In the genomic region with DNA sequence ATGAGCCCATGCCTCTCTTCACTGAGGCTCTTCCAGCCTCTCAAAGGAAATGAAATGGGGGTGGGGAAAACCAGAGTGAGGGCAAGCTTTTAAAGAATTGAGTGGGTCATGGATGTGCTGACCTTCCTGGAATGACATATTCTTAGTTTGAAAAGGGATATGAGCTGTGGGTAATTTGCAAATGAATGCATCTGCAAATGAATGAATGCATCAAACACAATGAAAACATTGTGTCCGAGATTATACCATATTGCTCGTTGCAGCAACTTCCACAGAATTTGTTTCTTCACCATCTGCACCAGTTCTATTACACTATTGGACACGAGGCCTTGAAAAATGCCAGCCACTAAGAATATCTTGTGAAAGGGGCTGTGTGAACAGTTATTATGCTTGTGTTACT, we compare ENCODE assay signal across 23 cellular contexts.
"Had no signal": no experiment of that assay in that cellular context is flagged by ENCODE, and none has a peak within 500 bp of the region (broad histone marks: within the 10 kb centered on the region; RNA-seq: fewer than 3 reads in every experiment).

No MANE protein-coding gene starts in this region.

- H3K4me3 Mint-ChIP-seq: activated CD8-positive, alpha-beta memory T cell treated with anti-CD3 and anti-CD28 coated beads, Interleukin-2, amount 10 ng/mL, durations not matched to agents 7 days and 5 days; activated naive CD4-positive, alpha-beta T cell treated with anti-CD3 and anti-CD28 coated beads, Interleukin-2, amount 10 ng/mL, durations not matched to agents 7 days and 5 days; activated naive CD8-positive, alpha-beta T cell treated with anti-CD3 and anti-CD28 coated beads for 36 hours; activated T-cell treated with anti-CD3 and anti-CD28 coated beads, Interleukin-2, amount 50 U/mL, for 24 hours; T-helper 1 cell treated with Interleukin-12 subunit alpha and Interleukin-12 subunit beta and Interleukin-4 antibody, amounts not matched to agents 30 μg/mL and 1 μg/mL, for 36 hours; WTC11 had no signal

- H3K4me1 Mint-ChIP-seq: activated CD8-positive, alpha-beta memory T cell treated with anti-CD3 and anti-CD28 coated beads, Interleukin-2, amount 10 ng/mL, durations not matched to agents 7 days and 5 days; activated naive CD4-positive, alpha-beta T cell treated with anti-CD3 and anti-CD28 coated beads, Interleukin-2, amount 10 ng/mL, durations not matched to agents 7 days and 5 days; activated naive CD8-positive, alpha-beta T cell treated with anti-CD3 and anti-CD28 coated beads for 36 hours had no signal

- H3K9me3 ChIP-seq: Peyer's patch had no signal

- H3K9me3 Mint-ChIP-seq: activated naive CD8-positive, alpha-beta T cell treated with anti-CD3 and anti-CD28 coated beads for 36 hours; activated T-cell treated with anti-CD3 and anti-CD28 coated beads, Interleukin-2, amount 50 U/mL, for 24 hours had no signal

- DNase-seq: activated CD4-positive, alpha-beta T cell treated with anti-CD3 and anti-CD28 coated beads for 48 hours; activated CD4-positive, alpha-beta T cell treated with anti-CD3 and anti-CD28 coated beads, Interleukin-2, amount 50 U/mL, for 48 hours; activated CD4-positive, CD25-positive, alpha-beta regulatory T cell treated with anti-CD3 and anti-CD28 coated beads, Interleukin-2, amount 50 U/mL, for 72 hours; activated CD8-positive, alpha-beta memory T cell treated with anti-CD3 and anti-CD28 coated beads, Interleukin-2, amount 10 ng/mL, durations not matched to agents 7 days and 5 days; activated gamma-delta T cell; activated naive CD4-positive, alpha-beta T cell treated with anti-CD3 and anti-CD28 coated beads, Interleukin-2, amount 10 ng/mL, durations not matched to agents 7 days and 5 days; activated naive CD8-positive, alpha-beta T cell treated with anti-CD3 and anti-CD28 coated beads for 36 hours; activated T-cell treated with anti-CD3 and anti-CD28 coated beads, Interleukin-2, amount 50 U/mL, for 24 hours; MG63; MV-4-11; NCI-H1092 treated with DMSO at 0.1 percent for 48 hours; NCI-H1436; NCI-H1694 treated with DMSO at 0.1 percent for 48 hours; NCI-H2029 treated with DMSO at 0.1 percent for 48 hours; NCI-H345; NCI-H510A; NCI-H526 treated with DMSO at 0.1 percent for 48 hours; NK-92 treated with Interleukin-12 subunit alpha and Interleukin-12 subunit beta, amount 100 ng/mL, for 24 hours; Peyer's patch; SHP77 had no signal

- H3K27ac ChIP-seq: breast epithelium, Peyer's patch had no signal

- H3K36me3 Mint-ChIP-seq: activated CD8-positive, alpha-beta memory T cell treated with anti-CD3 and anti-CD28 coated beads, Interleukin-2, amount 10 ng/mL, durations not matched to agents 7 days and 5 days; activated naive CD4-positive, alpha-beta T cell treated with anti-CD3 and anti-CD28 coated beads, Interleukin-2, amount 10 ng/mL, durations not matched to agents 7 days and 5 days; activated naive CD8-positive, alpha-beta T cell treated with anti-CD3 and anti-CD28 coated beads for 36 hours had no signal

- H3K4me3 ChIP-seq: breast epithelium, MG63, Peyer's patch had no signal

- ATAC-seq: activated CD8-positive, alpha-beta memory T cell treated with anti-CD3 and anti-CD28 coated beads, Interleukin-2, amount 10 ng/mL, durations not matched to agents 7 days and 5 days had no signal

- H3K27me3 ChIP-seq: breast epithelium, MG63, Peyer's patch had no signal

- H3K27me3 Mint-ChIP-seq: activated CD8-positive, alpha-beta memory T cell treated with anti-CD3 and anti-CD28 coated beads, Interleukin-2, amount 10 ng/mL, durations not matched to agents 7 days and 5 days; activated naive CD4-positive, alpha-beta T cell treated with anti-CD3 and anti-CD28 coated beads, Interleukin-2, amount 10 ng/mL, durations not matched to agents 7 days and 5 days; activated naive CD8-positive, alpha-beta T cell treated with anti-CD3 and anti-CD28 coated beads for 36 hours; activated T-cell treated with anti-CD3 and anti-CD28 coated beads, Interleukin-2, amount 50 U/mL, for 24 hours had no signal

- H3K27ac Mint-ChIP-seq: activated CD8-positive, alpha-beta memory T cell treated with anti-CD3 and anti-CD28 coated beads, Interleukin-2, amount 10 ng/mL, durations not matched to agents 7 days and 5 days; activated naive CD4-positive, alpha-beta T cell treated with anti-CD3 and anti-CD28 coated beads, Interleukin-2, amount 10 ng/mL, durations not matched to agents 7 days and 5 days; activated naive CD8-positive, alpha-beta T cell treated with anti-CD3 and anti-CD28 coated beads for 36 hours; activated T-cell treated with anti-CD3 and anti-CD28 coated beads, Interleukin-2, amount 50 U/mL, for 24 hours; T-helper 1 cell treated with Interleukin-12 subunit alpha and Interleukin-12 subunit beta and Interleukin-4 antibody, amounts not matched to agents 30 μg/mL and 1 μg/mL, for 36 hours; WTC11 had no signal

- H3K36me3 ChIP-seq: breast epithelium, MG63, Peyer's patch had no signal

- H3K4me1 ChIP-seq: breast epithelium, Peyer's patch had no signal
